Comparison of ENCODE assay signal across 9 cellular contexts in the genomic region with DNA sequence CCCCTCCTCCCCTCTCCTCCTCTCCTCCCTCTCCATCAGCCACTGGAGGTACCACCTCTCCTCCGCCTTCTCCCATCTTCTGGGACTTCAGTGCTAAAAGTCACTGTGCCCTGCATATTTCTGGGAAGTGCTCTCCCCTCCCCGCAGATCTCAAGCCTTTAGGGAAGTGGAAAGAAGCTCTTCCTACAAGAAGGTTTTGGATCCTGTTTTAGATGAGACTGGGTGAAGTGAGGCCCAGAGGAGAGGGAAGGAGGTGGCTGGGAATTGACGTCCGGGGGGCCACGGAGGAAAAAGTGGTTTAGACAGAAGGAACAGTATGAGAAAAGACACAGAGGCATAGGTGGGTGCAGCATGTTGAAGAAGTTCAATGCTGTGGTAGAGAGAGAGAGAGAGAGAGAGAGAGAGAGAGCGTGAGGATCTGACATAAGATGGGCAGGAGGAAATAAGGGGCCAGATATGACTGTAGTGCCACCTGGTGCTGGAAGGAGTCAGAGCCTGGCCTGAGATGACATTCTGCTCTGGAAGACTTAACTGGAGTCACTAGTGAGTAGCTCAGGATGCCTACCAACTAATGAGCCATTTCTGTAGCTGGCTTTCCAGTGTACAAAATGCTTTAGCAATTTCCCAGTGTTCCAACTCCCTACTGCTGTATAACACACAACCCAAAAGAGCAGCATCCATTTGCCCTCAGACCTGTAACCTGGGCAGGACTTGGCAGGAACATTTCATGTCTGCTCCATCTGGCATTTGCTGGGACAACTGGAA. TPM values are rescaled to one million over a fixed set of nuclear protein-coding genes. Genes with fewer than 3 reads are reported as not detected.
DNase-seq lines count a peak whose midpoint lies in the region; ATAC-seq and TF ChIP-seq lines count a peak whose summit lies in the region.
"Had no signal": no experiment of that assay in that cellular context is flagged by ENCODE, and none has a peak within 500 bp of the region (broad histone marks: within the 10 kb centered on the region; RNA-seq: fewer than 3 reads in every experiment).

No MANE protein-coding gene starts in this region.

- peak overlapping the region in 1 of 10 donors; percentile 66 for H3K27ac Mint-ChIP-seq in naive thymus-derived CD8-positive, alpha-beta T cell
- H3K27ac Mint-ChIP-seq: activated naive CD4-positive, alpha-beta T cell treated with anti-CD3 and anti-CD28 coated beads, Interleukin-2, amount 50 U/mL, for 24 hours had no signal

- H3K4me1 Mint-ChIP-seq in naive thymus-derived CD8-positive, alpha-beta T cell, result peaks cover 3 to 23% (median 5%) of the 10 kb centered on the region in 4 donors
- H3K4me1 Mint-ChIP-seq: activated naive CD4-positive, alpha-beta T cell treated with anti-CD3 and anti-CD28 coated beads, Interleukin-2, amount 50 U/mL, for 24 hours had no signal

- no peak overlapping the region; the same call in 1 of the 2 replicates for H3K27ac ChIP-seq in WERI-Rb-1

- peak; percentile 79 to 94 for ATAC-seq in naive thymus-derived CD8-positive, alpha-beta T cell
- ATAC-seq in GM18909 (IDR thresholded peaks at IDR 0.05; ENCODE audit: poor library complexity, unreplicated experiment) (no peak), GM18870 (IDR thresholded peaks at IDR 0.05; ENCODE audit: unreplicated experiment) (no peak)

- no peaks in the 10 kb centered on the region for H3K9me3 ChIP-seq in WERI-Rb-1 (ENCODE audit: severe bottlenecking)

- H3K27me3 Mint-ChIP-seq in naive thymus-derived CD8-positive, alpha-beta T cell, result peaks cover 2 to 12% (median 9%) of the 10 kb centered on the region in 5 donors
- H3K27me3 Mint-ChIP-seq: activated naive CD4-positive, alpha-beta T cell treated with anti-CD3 and anti-CD28 coated beads, Interleukin-2, amount 50 U/mL, for 24 hours had no signal

- no peak overlapping the region for H3K4me3 ChIP-seq in WERI-Rb-1 (ENCODE audit: low read depth, low read length)

- no peaks in the 10 kb centered on the region for H3K9me3 Mint-ChIP-seq in naive thymus-derived CD8-positive, alpha-beta T cell
- H3K9me3 Mint-ChIP-seq: activated naive CD4-positive, alpha-beta T cell treated with anti-CD3 and anti-CD28 coated beads, Interleukin-2, amount 50 U/mL, for 24 hours had no signal

- H3K36me3 ChIP-seq in WERI-Rb-1, result no peaks in the 10 kb centered on the region

- no peaks in the 10 kb centered on the region for H3K27me3 ChIP-seq in WERI-Rb-1 (ENCODE audit: insufficient read depth, low read depth, severe bottlenecking)

- peak overlapping the region in 1 of 10 donors; percentile 11 for H3K4me3 Mint-ChIP-seq in naive thymus-derived CD8-positive, alpha-beta T cell
- H3K4me3 Mint-ChIP-seq: activated naive CD4-positive, alpha-beta T cell treated with anti-CD3 and anti-CD28 coated beads, Interleukin-2, amount 50 U/mL, for 24 hours had no signal

- peak; percentile 91 for TF ChIP-seq CTCF in WERI-Rb-1 (IDR thresholded peaks at IDR 0.05; ENCODE audit: low read depth, low read length)

- DNase-seq in DMS153 (lab: John Stamatoyannopoulos, UW), result peak; percentile 68
- DNase-seq in H4 (ENCODE audit: low spot score), result peak; percentile 79
- DNase-seq in NCI-H2171 treated with DMSO at 0.1 percent for 48 hours (lab: John Stamatoyannopoulos, UW), result peak; percentile 87
- DNase-seq in WERI-Rb-1, result peak; percentile 80
- peak; percentile 88 for DNase-seq in fibroblast of gingiva (ENCODE audit: low read depth)
- DNase-seq in naive thymus-derived CD8-positive, alpha-beta T cell, result peak in 8 of 10 donors; percentile 9 to 69 (median 32)

- H3K36me3 Mint-ChIP-seq in naive thymus-derived CD8-positive, alpha-beta T cell, result no peaks in the 10 kb centered on the region
- H3K36me3 Mint-ChIP-seq: activated naive CD4-positive, alpha-beta T cell treated with anti-CD3 and anti-CD28 coated beads, Interleukin-2, amount 50 U/mL, for 24 hours had no signal

- POLR2A ChIA-PET in naive thymus-derived CD8-positive, alpha-beta T cell (lab: Charles Lee), result no interaction called here

RNA-seq across cellular contexts. Expression of gene ZSCAN20, which starts 16.7 kb away (rescaled TPM):
- total RNA-seq in H4 (2014; rRNA removed; shearing (Covaris generic)), result 2.9 and 3.8 TPM in 2 replicates
- total RNA-seq in naive thymus-derived CD8-positive, alpha-beta T cell, result 1 to 10 TPM; 2.7 to 3.5 TPM
- 1 to 10 TPM in 1 of 3 donors, under 1 TPM in 2; 0.59 to 1.2 (median 0.80) TPM for polyA plus RNA-seq in naive thymus-derived CD8-positive, alpha-beta T cell

RNA-seq across cellular contexts. Expression of gene PHC2, which starts 24.8 kb away (rescaled TPM):
- 56.3 and 60.7 TPM in 2 replicates for total RNA-seq in H4 (2014; rRNA removed; shearing (Covaris generic))
- 10 to 100 TPM; 36.3 to 36.5 TPM for total RNA-seq in naive thymus-derived CD8-positive, alpha-beta T cell
- 10 to 100 TPM; 11.8 to 38.4 (median 27.5) TPM for polyA plus RNA-seq in naive thymus-derived CD8-positive, alpha-beta T cell

Comparison
In these comparisons a context has a peak if more than half of its experiments do, and no peak if none do; other contexts are left out.
1. DNase-seq: peak in every context shown above with its lines; median percentile 88 in fibroblast of gingiva; 87 in NCI-H2171 treated with DMSO at 0.1 percent for 48 hours; 80 in WERI-Rb-1; 79 in H4; 68 in DMS153; 32 in naive thymus-derived CD8-positive, alpha-beta T cell.
2. ATAC-seq: peak in naive thymus-derived CD8-positive, alpha-beta T cell (2 of 2); none in GM18909 (single experiment) and GM18870 (single experiment).